Comparison of ENCODE assay signal across 7 cellular contexts in the genomic region with DNA sequence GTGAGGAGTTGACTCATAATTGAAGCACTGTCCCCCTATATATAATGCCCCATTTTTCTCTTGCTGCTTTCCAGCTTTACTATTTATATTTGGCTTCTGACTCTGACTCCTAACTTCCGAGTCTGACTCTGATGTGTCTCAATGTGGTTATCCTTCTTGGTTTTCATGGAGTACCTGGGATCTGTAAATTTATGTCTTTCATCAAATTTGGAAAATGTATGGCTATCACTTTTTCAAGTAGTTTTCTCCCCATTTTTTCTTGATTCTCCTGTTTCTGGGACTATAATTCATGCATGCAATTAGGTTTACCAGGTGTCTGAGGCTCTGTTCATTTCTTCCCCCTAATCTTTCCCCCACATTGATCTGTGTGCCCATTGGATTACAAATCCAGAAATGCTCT.
"Had no signal": no experiment of that assay in that cellular context is flagged by ENCODE, and none has a peak within 500 bp of the region (broad histone marks: within the 10 kb centered on the region; RNA-seq: fewer than 3 reads in every experiment).

No MANE protein-coding gene starts in this region.

- H3K4me3 ChIP-seq: K562 had no signal

- H3K4me3 Mint-ChIP-seq: IgD-negative memory B cell had no signal

- H3K27ac Mint-ChIP-seq: IgD-negative memory B cell had no signal

- H3K36me3 Mint-ChIP-seq: IgD-negative memory B cell had no signal

- H3K27ac ChIP-seq: HL-60 had no signal

- DNase-seq: IMR-90, KBM-7, KG1 had no signal

- ATAC-seq: HepG2, K562 had no signal
